30 cellular contexts compared by ENCODE assay signal in genomic region chr7:138480527-138480926, GRCh38.
"Had no signal": no experiment of that assay in that cellular context is flagged by ENCODE, and none has a peak within 500 bp of the region (broad histone marks: within the 10 kb centered on the region; RNA-seq: fewer than 3 reads in every experiment).

No MANE protein-coding gene starts in this region.

- H3K4me3 ChIP-seq: cardiac muscle cell, MG63, SJSA1 had no signal

- H3K36me3 ChIP-seq: brain microvascular endothelial cell, cardiac muscle cell, MG63, SJSA1 had no signal

- H3K27ac ChIP-seq: brain microvascular endothelial cell, SJSA1 had no signal

- H3K9me3 Mint-ChIP-seq: activated CD4-positive, alpha-beta T cell treated with anti-CD3 and anti-CD28 coated beads, Interleukin-2, amount 10 ng/mL, durations not matched to agents 7 days and 5 days had no signal

- FAIRE-seq: RCC 7860 had no signal

- ATAC-seq: PC-3, SK-N-SH treated with all-trans-retinoic acid at 6 μM for 48 hours had no signal

- H3K4me3 Mint-ChIP-seq: activated CD4-positive, alpha-beta memory T cell treated with anti-CD3 and anti-CD28 coated beads for 36 hours; activated CD4-positive, alpha-beta T cell treated with anti-CD3 and anti-CD28 coated beads, Interleukin-2, amount 10 ng/mL, durations not matched to agents 7 days and 5 days; activated naive CD4-positive, alpha-beta T cell treated with anti-CD3 and anti-CD28 coated beads, Interleukin-2, amount 10 ng/mL, durations not matched to agents 7 days and 5 days; activated naive CD8-positive, alpha-beta T cell treated with anti-CD3 and anti-CD28 coated beads for 36 hours; T-helper 1 cell treated with Interleukin-12 subunit alpha and Interleukin-12 subunit beta and Interleukin-4 antibody, amounts not matched to agents 30 μg/mL and 1 μg/mL, for 36 hours had no signal

- H3K27me3 Mint-ChIP-seq: activated CD4-positive, alpha-beta memory T cell treated with anti-CD3 and anti-CD28 coated beads for 36 hours; activated CD4-positive, alpha-beta T cell treated with anti-CD3 and anti-CD28 coated beads, Interleukin-2, amount 10 ng/mL, durations not matched to agents 7 days and 5 days; activated naive CD4-positive, alpha-beta T cell treated with anti-CD3 and anti-CD28 coated beads, Interleukin-2, amount 10 ng/mL, durations not matched to agents 7 days and 5 days; activated naive CD8-positive, alpha-beta T cell treated with anti-CD3 and anti-CD28 coated beads for 36 hours had no signal

- H3K4me1 ChIP-seq: SJSA1 had no signal

- H3K9me3 ChIP-seq: MG63, SJSA1 had no signal

- H3K27ac Mint-ChIP-seq: activated CD4-positive, alpha-beta memory T cell treated with anti-CD3 and anti-CD28 coated beads for 36 hours; activated CD4-positive, alpha-beta T cell treated with anti-CD3 and anti-CD28 coated beads, Interleukin-2, amount 10 ng/mL, durations not matched to agents 7 days and 5 days; activated naive CD4-positive, alpha-beta T cell treated with anti-CD3 and anti-CD28 coated beads, Interleukin-2, amount 10 ng/mL, durations not matched to agents 7 days and 5 days; activated naive CD8-positive, alpha-beta T cell treated with anti-CD3 and anti-CD28 coated beads for 36 hours; activated T-helper 2 cell treated with anti-CD3 and anti-CD28 coated beads, Interferon-gamma antibody, Interleukin-2, Interleukin-4, amounts not matched to agents 10 μg/mL and 5 μg/mL and 100 μg/mL, durations not matched to agents 14 hours and 24 hours and 36 hours; T-helper 1 cell treated with Interleukin-12 subunit alpha and Interleukin-12 subunit beta and Interleukin-4 antibody, amounts not matched to agents 30 μg/mL and 1 μg/mL, for 36 hours had no signal

- DNase-seq: activated CD4-positive, alpha-beta memory T cell treated with anti-CD3 and anti-CD28 coated beads for 36 hours; activated CD4-positive, alpha-beta T cell treated with anti-CD3 and anti-CD28 coated beads, Interleukin-2, amount 10 ng/mL, durations not matched to agents 7 days and 5 days; activated CD4-positive, CD25-positive, alpha-beta regulatory T cell; activated CD8-positive, alpha-beta memory T cell treated with anti-CD3 and anti-CD28 coated beads for 24 hours; activated gamma-delta T cell treated with Interleukin-2 at 50 U/mL for 16 hours; activated naive CD4-positive, alpha-beta T cell treated with anti-CD3 and anti-CD28 coated beads, Interleukin-2, amount 10 ng/mL, durations not matched to agents 7 days and 5 days; activated naive CD8-positive, alpha-beta T cell treated with anti-CD3 and anti-CD28 coated beads for 36 hours; activated T-cell treated with anti-CD3 and anti-CD28 coated beads, Interleukin-2, amount 50 U/mL, for 48 hours; brain microvascular endothelial cell; MG63; MV-4-11; NCI-H1092 treated with DMSO at 0.1 percent for 48 hours; NCI-H1436; NCI-H1694 treated with DMSO at 0.1 percent for 48 hours; NCI-H2029 treated with DMSO at 0.1 percent for 48 hours; NCI-H345; NCI-H510A; NCI-H526 treated with DMSO at 0.1 percent for 48 hours; NCI-H82; NK-92 treated with Interleukin-12 subunit alpha and Interleukin-12 subunit beta, amount 100 ng/mL, for 24 hours; PC-3; SHP77; SW 1271; T-helper 9 cell had no signal

- H3K27me3 ChIP-seq: brain microvascular endothelial cell, cardiac muscle cell, MG63, SJSA1 had no signal
